ENCODE assay signal across 8 cellular contexts in genomic region chr20:53578492-53579222, GRCh38. TPM values are rescaled to one million over a fixed set of nuclear protein-coding genes. Genes with fewer than 3 reads are reported as not detected.
A peak's percentile ranks its signal among the peaks of the same experiment; 100 is the strongest.
DNase-seq lines count a peak whose midpoint lies in the region; ATAC-seq, FAIRE-seq and TF ChIP-seq lines count a peak whose summit lies in the region.

No MANE protein-coding gene starts in this region.

- no peaks in the 10 kb centered on the region for H3K27me3 ChIP-seq in PC-9 (ENCODE audit: insufficient read depth, low read depth)

- H3K36me3 Mint-ChIP-seq in activated naive CD4-positive, alpha-beta T cell treated with anti-CD3 and anti-CD28 coated beads, Interleukin-2, amount 10 ng/mL, durations not matched to agents 7 days and 5 days, result peaks cover 88% of the 10 kb centered on the region

- peak overlapping the region; percentile 82 for H3K4me2 ChIP-seq in PC-9

- H3F3A ChIP-seq in PC-9 (ENCODE audit: insufficient read depth, low read depth), result peaks cover 55% of the 10 kb centered on the region

- H3K27me3 Mint-ChIP-seq in activated naive CD4-positive, alpha-beta T cell treated with anti-CD3 and anti-CD28 coated beads, Interleukin-2, amount 10 ng/mL, durations not matched to agents 7 days and 5 days, result no peaks in the 10 kb centered on the region

- H4K20me1 ChIP-seq in PC-9 (ENCODE audit: insufficient read depth), result peaks cover 21% of the 10 kb centered on the region; the same call in 1 of the 2 replicates

- ATAC-seq in GM19324 (IDR thresholded peaks at IDR 0.05; ENCODE audit: low FRiP score, unreplicated experiment), result peak; percentile 42
- ATAC-seq in HG02623 (IDR thresholded peaks at IDR 0.05; ENCODE audit: unreplicated experiment), result no peak

- peak overlapping the region; percentile 91 for H3K27ac ChIP-seq in PC-9

- BruUV-seq in PC-9 (replicated peaks; lab: Mats Ljungman, UMichigan), result no TSS peak

- peaks cover 83% of the 10 kb centered on the region for H3K36me3 ChIP-seq in PC-9 (ENCODE audit: low read depth)

- no peaks in the 10 kb centered on the region for H3K9me3 Mint-ChIP-seq in activated naive CD4-positive, alpha-beta T cell treated with anti-CD3 and anti-CD28 coated beads, Interleukin-2, amount 10 ng/mL, durations not matched to agents 7 days and 5 days

- H3K9me2 ChIP-seq in PC-9 (ENCODE audit: insufficient read depth), result no peaks in the 10 kb centered on the region

- H3K4me1 Mint-ChIP-seq in activated naive CD4-positive, alpha-beta T cell treated with anti-CD3 and anti-CD28 coated beads, Interleukin-2, amount 10 ng/mL, durations not matched to agents 7 days and 5 days, result peaks cover 94% of the 10 kb centered on the region

- TF ChIP-seq CTCF in LNCaP clone FGC (IDR thresholded peaks at IDR 0.05; ENCODE audit: control insufficient read depth, extremely low read depth, insufficient read depth) (peak; percentile 63), PC-9 (conservative IDR thresholded peaks at IDR 0.05) (peak; percentile 96)

- POLR2A ChIA-PET in PC-9 (lab: Charles Lee; ENCODE audit: unreplicated experiment), result no interaction called here

- H3K27ac Mint-ChIP-seq in activated naive CD4-positive, alpha-beta T cell treated with anti-CD3 and anti-CD28 coated beads, Interleukin-2, amount 10 ng/mL, durations not matched to agents 7 days and 5 days, result peak overlapping the region; percentile 95

- peak; percentile 21 for FAIRE-seq in frontal cortex (lab: Jason Lieb, UNC)

- CTCF ChIA-PET in PC-9 (lab: Charles Lee), result interaction anchor here (0.5 to 1.2 kb wide), 5 partner anchors 68 to 361 kb away, joined by 3 to 11 read pairs (median 4); no protein-coding TSS in a partner anchor
- CTCF ChIA-PET in activated naive CD4-positive, alpha-beta T cell treated with anti-CD3 and anti-CD28 coated beads, Interleukin-2, amount 10 ng/mL, durations not matched to agents 7 days and 5 days (lab: Charles Lee), result interaction anchor here (0.7 to 3.4 kb wide), 21 partner anchors 9 to 366 kb away, joined by 3 to 29 read pairs (median 3); no protein-coding TSS in a partner anchor

- H3K4me1 ChIP-seq in PC-9 (replicated peaks; ENCODE audit: insufficient read depth), result peaks cover 64% of the 10 kb centered on the region

- peak overlapping the region; percentile 76 for H3K4me3 Mint-ChIP-seq in activated naive CD4-positive, alpha-beta T cell treated with anti-CD3 and anti-CD28 coated beads, Interleukin-2, amount 10 ng/mL, durations not matched to agents 7 days and 5 days

- 0 out of 2 replicates have a peak overlapping the region, but pooled peaks have one; percentile 3 for H3K4me3 ChIP-seq in LNCaP clone FGC (ENCODE audit: low read depth, low read length)
- peak overlapping the region; percentile 49 for H3K4me3 ChIP-seq in PC-9

- intact Hi-C loops in PC-9 (cut with micrococcal nuclease; ENCODE audit: unreplicated experiment), result loop anchor here (1.0 to 10.0 kb wide), 10 partner anchors 16 to 616 kb away; no protein-coding TSS in a partner anchor

- H2AFZ ChIP-seq in PC-9, result no peak overlapping the region

- DNase-seq in C1 segment of cervical spinal cord (lab: John Stamatoyannopoulos, UW), result peak in 10 of 14 donors; percentile 8 to 71 (median 20)
- DNase-seq in LNCaP clone FGC (ENCODE audit: low read depth), result peak; percentile 82
- peak; percentile 61 to 77 for DNase-seq in PC-9
- peak; percentile 59 for DNase-seq in activated naive CD4-positive, alpha-beta T cell treated with anti-CD3 and anti-CD28 coated beads, Interleukin-2, amount 10 ng/mL, durations not matched to agents 7 days and 5 days
- peak; percentile 64 to 74 for DNase-seq in frontal cortex (ENCODE audit: low spot score in 2 of 2)
- peak; percentile 9 for DNase-seq in occipital lobe (lab: John Stamatoyannopoulos, UW)

- H3K79me2 ChIP-seq in PC-9 (ENCODE audit: low read depth), result peaks cover 99% of the 10 kb centered on the region

- H3K9me3 ChIP-seq in PC-9 (ENCODE audit: insufficient read depth, low read depth), result no peaks in the 10 kb centered on the region

RNA-seq across cellular contexts. Expression of gene ZNF217, which starts 15.0 kb away (rescaled TPM):
- 63.8 and 67.3 TPM in 2 replicates for total RNA-seq in PC-9 (2021)
- 4.1 TPM for total RNA-seq in frontal cortex
- total RNA-seq in occipital lobe, result 7.3 TPM

Comparison
In these comparisons a context has a peak if more than half of its experiments do, and no peak if none do; other contexts are left out.
1. DNase-seq: peak in every context shown above with its lines; median percentile 82 in LNCaP clone FGC; 69 in PC-9; 69 in frontal cortex; 59 in activated naive CD4-positive, alpha-beta T cell treated with anti-CD3 and anti-CD28 coated beads, Interleukin-2, amount 10 ng/mL, durations not matched to agents 7 days and 5 days; 20 in C1 segment of cervical spinal cord; 9 in occipital lobe.